30 cellular contexts compared by ENCODE assay signal in genomic region chr3:36705015-36705414, GRCh38. TPM values are rescaled to one million over a fixed set of nuclear protein-coding genes. Genes with fewer than 3 reads are reported as not detected.
"Had no signal": no experiment of that assay in that cellular context is flagged by ENCODE, and none has a peak within 500 bp of the region (broad histone marks: within the 10 kb centered on the region; RNA-seq: fewer than 3 reads in every experiment).

No MANE protein-coding gene starts in this region.

- H3K4me1 ChIP-seq: ascending aorta had no signal

- H3K27me3 ChIP-seq: ascending aorta, cardiac muscle cell had no signal

- H3K27ac ChIP-seq: ascending aorta, cardiac muscle cell, VCaP had no signal

- H3K9me3 ChIP-seq: ascending aorta had no signal

- H3K4me3 ChIP-seq: ascending aorta, cardiac muscle cell had no signal

- DNase-seq: activated B cell treated with CpG ODN at 0.5 μM for 24 hours; activated CD4-positive, alpha-beta memory T cell treated with anti-CD3 and anti-CD28 coated beads for 36 hours; activated CD4-positive, alpha-beta T cell treated with anti-CD3 and anti-CD28 coated beads for 4 hours; activated CD4-positive, alpha-beta T cell treated with anti-CD3 and anti-CD28 coated beads, Interleukin-2, amount 10 ng/mL, durations not matched to agents 24 days and 14 days; activated CD4-positive, alpha-beta T cell treated with anti-CD3 and anti-CD28 coated beads, Interleukin-2, amount 50 U/mL, for 1 hour; activated CD4-positive, alpha-beta T cell treated with anti-CD3 and anti-CD28 coated beads, Interleukin-2, amount 50 U/mL, for 4 hours; activated CD4-positive, CD25-positive, alpha-beta regulatory T cell treated with anti-CD3 and anti-CD28 coated beads, Interleukin-2, amount 50 U/mL, for 72 hours; activated CD8-positive, alpha-beta memory T cell treated with anti-CD3 and anti-CD28 coated beads, Interleukin-2, amount 10 ng/mL, durations not matched to agents 7 days and 5 days; activated CD8-positive, alpha-beta memory T cell treated with anti-CD3 and anti-CD28 coated beads, Interleukin-2, amount 50 U/mL, for 48 hours; activated CD8-positive, alpha-beta T cell treated with anti-CD3 and anti-CD28 coated beads for 36 hours; activated effector memory CD4-positive, alpha-beta T cell treated with Interleukin-2 at 50 U/mL for 16 hours; activated gamma-delta T cell; activated naive CD4-positive, alpha-beta T cell treated with anti-CD3 and anti-CD28 coated beads, Interleukin-2, amount 10 ng/mL, durations not matched to agents 7 days and 5 days; activated naive CD4-positive, alpha-beta T cell treated with Interleukin-2 at 50 U/mL for 16 hours; activated naive CD8-positive, alpha-beta T cell treated with anti-CD3 and anti-CD28 coated beads, Interleukin-2, amount 10 ng/mL, durations not matched to agents 7 days and 5 days; activated naive CD8-positive, alpha-beta T cell treated with anti-CD3 and anti-CD28 coated beads, Interleukin-2, amount 50 U/mL, for 24 hours; activated T-cell treated with anti-CD3 and anti-CD28 coated beads, Interleukin-2, amount 50 U/mL, for 24 hours; activated T-cell treated with anti-CD3 and anti-CD28 coated beads, Interleukin-2, amount 50 U/mL, for 48 hours; amygdala; anterior cingulate cortex; caudate nucleus; cerebellar nuclear complex; T-helper 1 cell; T-helper 2 cell; T-helper 9 cell had no signal

- H3K36me3 ChIP-seq: ascending aorta, cardiac muscle cell had no signal

RNA-seq across cellular contexts. Expression of gene DCLK3, which starts 59.3 kb away (rescaled TPM):
- total RNA-seq: activated B cell treated with CpG ODN at 0.5 μM for 24 hours; activated CD4-positive, alpha-beta memory T cell treated with anti-CD3 and anti-CD28 coated beads for 36 hours; activated CD4-positive, alpha-beta T cell treated with anti-CD3 and anti-CD28 coated beads, Interleukin-2, amount 10 ng/mL, durations not matched to agents 24 days and 14 days; activated CD8-positive, alpha-beta memory T cell treated with anti-CD3 and anti-CD28 coated beads, Interleukin-2, amount 10 ng/mL, durations not matched to agents 7 days and 5 days; activated naive CD8-positive, alpha-beta T cell treated with anti-CD3 and anti-CD28 coated beads, Interleukin-2, amount 10 ng/mL, durations not matched to agents 7 days and 5 days; activated T-helper 2 cell treated with anti-CD3 and anti-CD28 coated beads, Interferon-gamma antibody, Interleukin-2, Interleukin-4, amounts not matched to agents 10 μg/mL and 5 μg/mL and 100 μg/mL, durations not matched to agents 14 hours and 24 hours and 36 hours; ascending aorta; bronchial epithelial cell had no signal
